17 cellular contexts compared by ENCODE assay signal in the genomic region with DNA sequence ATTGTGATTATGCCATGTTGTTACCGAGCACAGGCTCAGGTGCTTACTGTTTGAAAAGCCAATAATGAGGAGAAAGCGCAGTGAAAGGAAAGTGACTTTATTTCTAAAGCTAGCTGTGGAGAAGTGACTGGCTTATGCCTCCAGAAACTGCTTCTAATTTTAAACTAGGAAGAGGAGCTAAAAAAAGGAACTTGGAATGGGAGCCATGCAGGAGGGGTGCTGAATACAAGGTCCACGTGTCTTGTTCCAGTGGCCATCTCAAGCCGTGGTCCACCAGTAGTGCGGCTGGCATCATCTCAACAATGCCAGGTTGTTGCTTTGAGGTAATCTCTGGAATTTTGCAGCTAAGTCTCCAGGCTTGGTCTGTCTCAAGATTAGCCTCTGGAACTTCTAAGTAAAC.
DNase-seq lines count a peak whose midpoint lies in the region; ATAC-seq and TF ChIP-seq lines count a peak whose summit lies in the region.
"Had no signal": no experiment of that assay in that cellular context is flagged by ENCODE, and none has a peak within 500 bp of the region (broad histone marks: within the 10 kb centered on the region; RNA-seq: fewer than 3 reads in every experiment).

No MANE protein-coding gene starts in this region.

- H3K79me1 ChIP-seq in mesendoderm (ENCODE audit: low read length): no peaks in the 10 kb centered on the region

- H3K23ac ChIP-seq in mesendoderm (ENCODE audit: low read length): no peak overlapping the region

- no CpG with 5 or more reads among the region's 5 CpGs for WGBS in mesendoderm (ENCODE audit: extremely low coverage, insufficient coverage, low lambda C conversion rate)

- H2AK5ac ChIP-seq in mesendoderm (ENCODE audit: low read length): no peak overlapping the region

- H3K27me3 ChIP-seq in right atrium auricular region (no peaks in the 10 kb centered on the region), left ventricle myocardium inferior (ENCODE audit: low read depth) (no peaks in the 10 kb centered on the region), mesendoderm (ENCODE audit: insufficient read depth, low read length, poor library complexity) (no peaks in the 10 kb centered on the region)
- H3K27me3 ChIP-seq: BE2C, BLaER1 had no signal

- H3K27ac ChIP-seq in right atrium auricular region (no peak overlapping the region), left ventricle myocardium inferior (replicated peaks) (no peak overlapping the region), mesendoderm (ENCODE audit: low read depth, low read length) (no peak overlapping the region)
- H3K27ac ChIP-seq: BLaER1 had no signal

- H4K5ac ChIP-seq in mesendoderm (ENCODE audit: low read length): no peak overlapping the region

- no peaks in the 10 kb centered on the region for H3K36me3 ChIP-seq in right atrium auricular region
- no peaks in the 10 kb centered on the region for H3K36me3 ChIP-seq in left ventricle myocardium inferior
- no peaks in the 10 kb centered on the region for H3K36me3 ChIP-seq in mesendoderm (ENCODE audit: control insufficient read depth, insufficient read depth, low read length)
- H3K36me3 ChIP-seq: BE2C, BLaER1 had no signal

- intact Hi-C loops in Right ventricle myocardium inferior (cut with DNase I): no loop called here
- intact Hi-C loops in left ventricle myocardium superior (cut with micrococcal nuclease): no loop called here
- intact Hi-C loops in left ventricle myocardium inferior (cut with micrococcal nuclease): no loop called here

- no peak overlapping the region for H3K4me2 ChIP-seq in mesendoderm (ENCODE audit: low read length)
- H3K4me2 ChIP-seq: BLaER1 had no signal

- H3K18ac ChIP-seq in mesendoderm (ENCODE audit: low read length): no peak overlapping the region

- no peak overlapping the region for H3K56ac ChIP-seq in mesendoderm (ENCODE audit: low read length)

- H3K4ac ChIP-seq in mesendoderm (ENCODE audit: low read depth, low read length): no peak overlapping the region

- no peaks in the 10 kb centered on the region for H3K79me2 ChIP-seq in mesendoderm (ENCODE audit: control insufficient read depth, insufficient read depth, low read length)

- no peak overlapping the region for H3K9ac ChIP-seq in mesendoderm (ENCODE audit: low read length)
- H3K9ac ChIP-seq: BLaER1 had no signal

- no peak overlapping the region for H2BK5ac ChIP-seq in mesendoderm (ENCODE audit: low read length)

- ATAC-seq in Right ventricle myocardium inferior (peak; percentile 68), left ventricle myocardium superior (peak; percentile 69), GM19035 (IDR thresholded peaks at IDR 0.05; ENCODE audit: unreplicated experiment) (no peak)

- DNase-seq in Right ventricle myocardium inferior (ENCODE audit: missing footprints): peak; percentile 15
- no peak for DNase-seq in right atrium auricular region (ENCODE audit: low spot score)
- DNase-seq in left ventricle myocardium superior: no peak
- no peak for DNase-seq in left ventricle myocardium inferior
- DNase-seq in mesendoderm: peak; percentile 25
- DNase-seq: 8988T; ACHN; BE2C; C1 segment of cervical spinal cord; CD4-positive, alpha-beta memory T cell; CD4-positive, CD25-positive, alpha-beta regulatory T cell; CD8-positive, alpha-beta memory T cell; COR-L47; DMS79 treated with DMSO at 0.1 percent for 48 hours; GF-D8 had no signal

- no peak overlapping the region for H4K8ac ChIP-seq in mesendoderm (ENCODE audit: low read depth, low read length)

- no peak overlapping the region for H2BK15ac ChIP-seq in mesendoderm (replicated peaks; ENCODE audit: low read depth)

- H3K4me3 ChIP-seq in right atrium auricular region (no peak overlapping the region), left ventricle myocardium inferior (no peak overlapping the region), mesendoderm (ENCODE audit: low read length) (no peak overlapping the region)
- H3K4me3 ChIP-seq: BLaER1 had no signal

- H3K4me1 ChIP-seq in right atrium auricular region (no peaks in the 10 kb centered on the region), left ventricle myocardium inferior (peaks cover 12% of the 10 kb centered on the region), mesendoderm (ENCODE audit: control insufficient read depth, low read depth, low read length) (no peaks in the 10 kb centered on the region)
- H3K4me1 ChIP-seq: BE2C, BLaER1 had no signal

- H2BK120ac ChIP-seq in mesendoderm (ENCODE audit: low read depth, low read length): no peak overlapping the region

- H3K9me3 ChIP-seq in right atrium auricular region (no peaks in the 10 kb centered on the region), left ventricle myocardium inferior (replicated peaks) (no peaks in the 10 kb centered on the region)
- H3K9me3 ChIP-seq: BE2C, BLaER1 had no signal

- no peak for TF ChIP-seq CTCF in right atrium auricular region (IDR thresholded peaks at IDR 0.05)
- no peak for TF ChIP-seq CTCF in left ventricle myocardium inferior (IDR thresholded peaks at IDR 0.05; ENCODE audit: borderline replicate concordance)

Comparison
In these comparisons a context has a peak if more than half of its experiments do, and no peak if none do; other contexts are left out.
1. DNase-seq: peak in Right ventricle myocardium inferior (single experiment) and mesendoderm (single experiment); none in right atrium auricular region (single experiment), left ventricle myocardium superior (single experiment) and left ventricle myocardium inferior (single experiment).